ENCODE assay signal across 12 cellular contexts in the genomic region with DNA sequence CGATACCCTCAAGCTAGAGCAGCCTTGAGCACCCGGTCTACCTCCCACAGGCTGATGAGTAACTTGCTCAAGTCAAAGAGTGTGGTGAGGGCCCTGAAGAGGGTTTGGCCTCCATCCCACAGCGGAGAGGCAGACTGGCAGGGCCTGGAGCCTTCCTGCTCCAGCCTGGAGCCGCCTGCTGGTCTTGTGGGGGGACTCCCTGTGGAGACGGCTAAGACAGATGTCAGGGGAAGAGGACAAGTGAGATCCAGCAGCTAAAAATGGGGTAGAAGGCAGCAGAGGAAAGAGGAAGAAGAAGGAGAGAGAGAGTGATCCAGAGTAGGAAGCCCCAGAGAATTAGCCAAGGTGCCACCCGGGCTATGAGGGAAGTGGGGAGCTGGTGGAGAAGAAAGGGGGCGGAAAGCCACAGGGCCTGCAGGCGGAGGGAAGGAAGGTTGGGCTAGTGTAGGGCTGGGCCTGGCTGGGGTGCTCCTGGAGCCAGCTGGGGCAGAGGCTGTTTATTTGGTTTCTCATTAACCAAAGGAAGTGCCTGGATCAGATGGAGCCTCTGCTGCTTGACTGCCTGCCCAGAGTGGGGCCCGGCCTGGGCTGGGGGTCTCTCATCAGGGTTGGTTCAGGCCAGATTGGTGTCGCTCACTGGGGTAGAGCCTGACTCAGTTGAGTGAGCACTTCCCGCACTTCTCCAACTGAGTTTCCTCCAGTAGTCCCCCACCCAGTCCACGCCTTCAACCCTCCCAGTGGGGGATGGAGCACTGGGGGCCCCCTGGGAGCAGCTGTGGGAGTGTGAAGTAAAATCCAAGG. TPM values are rescaled to one million over a fixed set of nuclear protein-coding genes. Genes with fewer than 3 reads are reported as not detected.
DNase-seq lines count a peak whose midpoint lies in the region; ATAC-seq and TF ChIP-seq lines count a peak whose summit lies in the region.
"Had no signal": no experiment of that assay in that cellular context is flagged by ENCODE, and none has a peak within 500 bp of the region (broad histone marks: within the 10 kb centered on the region; RNA-seq: fewer than 3 reads in every experiment).

No MANE protein-coding gene starts in this region.

- no peak for TF ChIP-seq POLR2A in gastroesophageal sphincter (IDR thresholded peaks at IDR 0.05)

- H3K9me3 ChIP-seq in gastroesophageal sphincter (no peaks in the 10 kb centered on the region), osteoblast (ENCODE audit: low read depth, low read length) (no peaks in the 10 kb centered on the region)
- H3K9me3 ChIP-seq: ascending aorta had no signal

- H4K20me1 ChIP-seq in osteoblast (ENCODE audit: insufficient read depth, low read length): peaks cover 22% of the 10 kb centered on the region

- no peak overlapping the region for H3K4me3 Mint-ChIP-seq in activated T-cell treated with anti-CD3 and anti-CD28 coated beads, Interleukin-2, amount 50 U/mL, for 4 hours

- H2AFZ ChIP-seq in osteoblast (ENCODE audit: low read length): no peak overlapping the region

- no peak for TF ChIP-seq CTCF in gastroesophageal sphincter (IDR thresholded peaks at IDR 0.05)
- TF ChIP-seq CTCF in osteoblast (IDR thresholded peaks at IDR 0.05; ENCODE audit: extremely low read depth, low read depth, low read length): no peak

- 29 to 74% methylated on average over 1 to 7 of the region's 12 CpGs for WGBS in gastroesophageal sphincter (ENCODE audit: low coverage in 1 of 2), 2 donors

- H3K4me2 ChIP-seq in osteoblast (ENCODE audit: insufficient read depth, low read length): no peak overlapping the region

- no peaks in the 10 kb centered on the region for H3K4me1 Mint-ChIP-seq in activated T-cell treated with anti-CD3 and anti-CD28 coated beads, Interleukin-2, amount 50 U/mL, for 4 hours (ENCODE audit: low read depth)

- H3K27ac ChIP-seq in gastroesophageal sphincter (no peak overlapping the region), osteoblast (ENCODE audit: low read depth, low read length) (no peak overlapping the region)
- H3K27ac ChIP-seq: ascending aorta had no signal

- no peak for TF ChIP-seq EP300 in gastroesophageal sphincter (IDR thresholded peaks at IDR 0.05)

- H3K27me3 ChIP-seq in gastroesophageal sphincter (no peaks in the 10 kb centered on the region), osteoblast (ENCODE audit: insufficient read depth, low read length) (no peaks in the 10 kb centered on the region)
- H3K27me3 ChIP-seq: ascending aorta had no signal

- H3K4me1 ChIP-seq in gastroesophageal sphincter (no peaks in the 10 kb centered on the region), osteoblast (ENCODE audit: insufficient read depth, low read length) (no peaks in the 10 kb centered on the region)
- H3K4me1 ChIP-seq: ascending aorta had no signal

- no peak overlapping the region for H3K4me3 ChIP-seq in gastroesophageal sphincter
- H3K4me3 ChIP-seq in osteoblast (ENCODE audit: insufficient read depth, low read length): no peak overlapping the region
- H3K4me3 ChIP-seq: ascending aorta had no signal

- H3K9me3 Mint-ChIP-seq in activated T-cell treated with anti-CD3 and anti-CD28 coated beads, Interleukin-2, amount 50 U/mL, for 4 hours: no peaks in the 10 kb centered on the region

- no peaks in the 10 kb centered on the region for H3K79me2 ChIP-seq in osteoblast (ENCODE audit: insufficient read depth, low read length)

- ATAC-seq in gastroesophageal sphincter (peak; percentile 12), GM21515 (IDR thresholded peaks at IDR 0.05; ENCODE audit: unreplicated experiment) (no peak)
- no peak for ATAC-seq in activated T-cell treated with anti-CD3 and anti-CD28 coated beads, Interleukin-2, amount 50 U/mL, for 4 hours

- H3K27me3 Mint-ChIP-seq in activated T-cell treated with anti-CD3 and anti-CD28 coated beads, Interleukin-2, amount 50 U/mL, for 4 hours (ENCODE audit: low read depth): no peaks in the 10 kb centered on the region

- H3K36me3 Mint-ChIP-seq in activated T-cell treated with anti-CD3 and anti-CD28 coated beads, Interleukin-2, amount 50 U/mL, for 4 hours (ENCODE audit: insufficient read depth): no peaks in the 10 kb centered on the region

- peaks cover 0 to 44% of the 10 kb centered on the region in 2 donors for H3K36me3 ChIP-seq in gastroesophageal sphincter
- H3K36me3 ChIP-seq in osteoblast (ENCODE audit: insufficient read depth, low read length): peaks cover 4% of the 10 kb centered on the region

- DNase-seq in H4 (ENCODE audit: low spot score) (peak; percentile 76), SKM-1 (lab: John Stamatoyannopoulos, UW; ENCODE audit: unreplicated experiment) (peak; percentile 57), osteoblast (ENCODE audit: insufficient read length, low spot score, missing footprints) (peak; percentile 94), cortex of kidney (lab: John Stamatoyannopoulos, UW) (no peak), D341Med (ENCODE audit: low spot score) (no peak)
- DNase-seq in activated T-cell treated with anti-CD3 and anti-CD28 coated beads, Interleukin-2, amount 50 U/mL, for 4 hours: no peak
- DNase-seq: activated CD8-positive, alpha-beta memory T cell treated with anti-CD3 and anti-CD28 coated beads, Interleukin-2, amount 50 U/mL, for 48 hours; NCI-H510A treated with DMSO at 0.1 percent for 48 hours; trophoblast cell had no signal

RNA-seq across cellular contexts. Expression of a gene that starts 14.2 kb away (rescaled TPM):
- total RNA-seq in H4 (2014; rRNA removed; shearing (Covaris generic)): 7.0 and 10.1 TPM in 2 replicates
- total RNA-seq in gastroesophageal sphincter (10 to 100 TPM; 17.5 to 36.0 (median 28.5) TPM), osteoblast (34.7 and 35.7 TPM in 2 replicates)
- 10 to 100 TPM in 1 of 3 donors, 1 to 10 TPM in 2; 9.6 to 10.7 (median 9.9) TPM for total RNA-seq in activated T-cell treated with anti-CD3 and anti-CD28 coated beads, Interleukin-2, amount 50 U/mL, for 4 hours

Comparison
In these comparisons a context has a peak if more than half of its experiments do, and no peak if none do; other contexts are left out.
1. DNase-seq: peak in H4 (single experiment), SKM-1 (single experiment) and osteoblast (single experiment); none in cortex of kidney (single experiment), D341Med (single experiment) and activated T-cell treated with anti-CD3 and anti-CD28 coated beads, Interleukin-2, amount 50 U/mL, for 4 hours (single experiment).